16 cellular contexts compared by ENCODE assay signal in the genomic region with DNA sequence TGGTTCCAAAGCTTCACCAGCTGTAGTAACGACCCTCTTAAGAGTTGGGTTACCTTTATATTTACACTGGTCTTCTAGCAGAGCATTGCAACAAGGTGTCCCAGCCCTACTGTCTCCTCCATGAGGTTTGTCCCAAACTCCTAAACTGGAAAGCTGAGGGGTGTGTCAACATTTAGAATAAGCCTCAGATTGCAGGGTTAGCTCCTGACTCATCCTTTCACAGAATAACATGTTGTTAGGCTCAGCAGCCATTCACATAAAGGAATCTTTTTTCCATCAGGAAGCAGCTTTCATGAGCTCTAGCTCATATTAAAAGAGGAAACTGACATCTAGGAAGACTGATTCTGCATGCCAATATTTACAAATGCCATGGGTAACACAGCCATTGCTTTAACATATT.
DNase-seq lines count a peak whose midpoint lies in the region; ATAC-seq, FAIRE-seq and TF ChIP-seq lines count a peak whose summit lies in the region.
"Had no signal": no experiment of that assay in that cellular context is flagged by ENCODE, and none has a peak within 500 bp of the region (broad histone marks: within the 10 kb centered on the region; RNA-seq: fewer than 3 reads in every experiment).

No MANE protein-coding gene starts in this region.

- TF ChIP-seq POLR2A in heart left ventricle (IDR thresholded peaks at IDR 0.05), result no peak

- H3K27ac ChIP-seq in heart left ventricle, result peak overlapping the region in 4 of 12 donors; percentile 19 to 55 (median 30)
- H3K27ac ChIP-seq: KMS-11, WERI-Rb-1 had no signal

- H3K4me1 Mint-ChIP-seq in stimulated activated memory B cell treated with anti-CD40 and anti-IgM and Interleukin-4, amounts not matched to agents 10 μg/mL and 1 μg/mL and 100 μg/mL, for 72 hours, result no peaks in the 10 kb centered on the region

- H3K4me3 Mint-ChIP-seq in stimulated activated memory B cell treated with anti-CD40 and anti-IgM and Interleukin-4, amounts not matched to agents 10 μg/mL and 1 μg/mL and 100 μg/mL, for 72 hours, result no peak overlapping the region
- H3K4me3 Mint-ChIP-seq: HFFc6; naive thymus-derived CD4-positive, alpha-beta T cell had no signal

- no peak overlapping the region for H3K27ac Mint-ChIP-seq in stimulated activated memory B cell treated with anti-CD40 and anti-IgM and Interleukin-4, amounts not matched to agents 10 μg/mL and 1 μg/mL and 100 μg/mL, for 72 hours
- H3K27ac Mint-ChIP-seq: HFFc6; naive thymus-derived CD4-positive, alpha-beta T cell had no signal

- DNase-seq in heart left ventricle (no peak), Right ventricle myocardium superior (no peak), SK-MEL-5 (ENCODE audit: low read depth, low spot score) (peak; percentile 68), fibroblast of mammary gland (ENCODE audit: low read depth) (peak; percentile 63), urothelium cell line (ENCODE audit: low spot score) (peak; percentile 39), KBM-7 (no peak)
- DNase-seq: DMS 273 treated with DMSO at 0.1 percent for 48 hours; HFFc6; naive thymus-derived CD4-positive, alpha-beta T cell; NCI-H2171 treated with DMSO at 0.1 percent for 48 hours; SHP77; sigmoid colon; WERI-Rb-1 had no signal

- no peaks in the 10 kb centered on the region for H3K36me3 Mint-ChIP-seq in stimulated activated memory B cell treated with anti-CD40 and anti-IgM and Interleukin-4, amounts not matched to agents 10 μg/mL and 1 μg/mL and 100 μg/mL, for 72 hours
- H3K36me3 Mint-ChIP-seq: naive thymus-derived CD4-positive, alpha-beta T cell had no signal

- H3K9me3 ChIP-seq in heart left ventricle, result no peaks in the 10 kb centered on the region
- H3K9me3 ChIP-seq: sigmoid colon had no signal

- H3K36me3 ChIP-seq in heart left ventricle, result no peaks in the 10 kb centered on the region
- H3K36me3 ChIP-seq: sigmoid colon, WERI-Rb-1 had no signal

- intact Hi-C loops in heart left ventricle (cut with DNase I) (no loop called here), Right ventricle myocardium superior (cut with DNase I) (no loop called here)

- no peak for FAIRE-seq in urothelium cell line (lab: Jason Lieb, UNC)

- H3K9me3 Mint-ChIP-seq in stimulated activated memory B cell treated with anti-CD40 and anti-IgM and Interleukin-4, amounts not matched to agents 10 μg/mL and 1 μg/mL and 100 μg/mL, for 72 hours, result no peaks in the 10 kb centered on the region
- H3K9me3 Mint-ChIP-seq: HFFc6 had no signal

- no peaks in the 10 kb centered on the region for H3K27me3 ChIP-seq in heart left ventricle
- H3K27me3 ChIP-seq: sigmoid colon had no signal

- 56 to 78% (median 76%) methylated on average over 1 of the region's 1 CpG for WGBS in heart left ventricle, 4 donors

- TF ChIP-seq CTCF in heart left ventricle (IDR thresholded peaks at IDR 0.05) (no peak), fibroblast of mammary gland (conservative IDR thresholded peaks at IDR 0.05; ENCODE audit: control insufficient read depth, insufficient read depth, low read depth, low read length) (no peak)

- no peaks in the 10 kb centered on the region for H3K27me3 Mint-ChIP-seq in stimulated activated memory B cell treated with anti-CD40 and anti-IgM and Interleukin-4, amounts not matched to agents 10 μg/mL and 1 μg/mL and 100 μg/mL, for 72 hours

- H3K4me3 ChIP-seq in heart left ventricle, result no peak overlapping the region
- H3K4me3 ChIP-seq in fibroblast of mammary gland (ENCODE audit: control insufficient read depth, low read depth, low read length), result no peak overlapping the region
- H3K4me3 ChIP-seq: sigmoid colon had no signal

- in situ Hi-C loops in SK-MEL-5 (cut with HindIII; ENCODE audit: low pct_unique_long_range_greater_than_20kb, low sequenced_read_pairs) (no loop called here), KBM-7 (cut with MboI; ENCODE audit: low pct_unique_long_range_greater_than_20kb, low sequenced_read_pairs) (no loop called here)

- H3K4me1 ChIP-seq in heart left ventricle, result peaks cover 0 to 52% (median 9%) of the 10 kb centered on the region in 12 donors

- ATAC-seq in heart left ventricle (peak; percentile 22 to 40 (median 24)), Right ventricle myocardium superior (ENCODE audit: poor library complexity) (no peak), GM18858 (IDR thresholded peaks at IDR 0.05; ENCODE audit: unreplicated experiment) (no peak)
- ATAC-seq in stimulated activated memory B cell treated with anti-CD40 and anti-IgM and Interleukin-4, amounts not matched to agents 10 μg/mL and 1 μg/mL and 100 μg/mL, for 72 hours, result no peak
- ATAC-seq: naive thymus-derived CD4-positive, alpha-beta T cell had no signal

Comparison
In these comparisons a context has a peak if more than half of its experiments do, and no peak if none do; other contexts are left out.
1. ATAC-seq: peak in heart left ventricle (4 of 4); none in Right ventricle myocardium superior (single experiment), stimulated activated memory B cell treated with anti-CD40 and anti-IgM and Interleukin-4, amounts not matched to agents 10 μg/mL and 1 μg/mL and 100 μg/mL, for 72 hours (single experiment) and GM18858 (single experiment).
2. DNase-seq: peak in SK-MEL-5 (single experiment), fibroblast of mammary gland (single experiment) and urothelium cell line (single experiment); none in heart left ventricle (0 of 5), Right ventricle myocardium superior (single experiment) and KBM-7 (single experiment).